2 cellular contexts compared by ENCODE assay signal in the genomic region with DNA sequence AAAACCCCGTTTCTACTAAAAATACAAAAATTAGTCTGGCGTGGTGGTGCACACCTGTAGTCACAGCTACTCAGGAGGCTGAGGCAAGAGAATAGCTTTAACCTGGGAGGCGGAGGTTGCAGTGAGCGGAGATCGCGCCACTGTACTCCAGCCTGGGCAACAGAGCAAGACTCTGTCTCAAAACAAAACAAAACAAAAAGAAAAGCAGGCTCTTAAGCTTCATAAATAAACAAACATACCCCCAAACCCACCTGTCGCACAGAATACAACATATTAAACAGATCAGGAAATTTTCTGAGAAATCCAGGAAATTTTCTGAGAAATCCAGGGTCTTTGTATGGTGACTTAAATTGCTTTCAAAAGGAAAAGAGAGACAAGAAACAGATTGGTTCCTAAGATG. TPM values are rescaled to one million over a fixed set of nuclear protein-coding genes. Genes with fewer than 3 reads are reported as not detected.
"Had no signal": no experiment of that assay in that cellular context is flagged by ENCODE, and none has a peak within 500 bp of the region (broad histone marks: within the 10 kb centered on the region; RNA-seq: fewer than 3 reads in every experiment).

No MANE protein-coding gene starts in this region.

RNA-seq across cellular contexts. Expression of gene NR6A1, which starts 33.0 kb away (rescaled TPM):
- polyA plus RNA-seq: immature natural killer cell; naive thymus-derived CD4-positive, alpha-beta T cell had no signal

RNA-seq across cellular contexts. Expression of gene OLFML2A, which starts 38.9 kb away (rescaled TPM):
- polyA plus RNA-seq: immature natural killer cell; naive thymus-derived CD4-positive, alpha-beta T cell had no signal
